ENCODE assay signal across 26 cellular contexts in the genomic region with DNA sequence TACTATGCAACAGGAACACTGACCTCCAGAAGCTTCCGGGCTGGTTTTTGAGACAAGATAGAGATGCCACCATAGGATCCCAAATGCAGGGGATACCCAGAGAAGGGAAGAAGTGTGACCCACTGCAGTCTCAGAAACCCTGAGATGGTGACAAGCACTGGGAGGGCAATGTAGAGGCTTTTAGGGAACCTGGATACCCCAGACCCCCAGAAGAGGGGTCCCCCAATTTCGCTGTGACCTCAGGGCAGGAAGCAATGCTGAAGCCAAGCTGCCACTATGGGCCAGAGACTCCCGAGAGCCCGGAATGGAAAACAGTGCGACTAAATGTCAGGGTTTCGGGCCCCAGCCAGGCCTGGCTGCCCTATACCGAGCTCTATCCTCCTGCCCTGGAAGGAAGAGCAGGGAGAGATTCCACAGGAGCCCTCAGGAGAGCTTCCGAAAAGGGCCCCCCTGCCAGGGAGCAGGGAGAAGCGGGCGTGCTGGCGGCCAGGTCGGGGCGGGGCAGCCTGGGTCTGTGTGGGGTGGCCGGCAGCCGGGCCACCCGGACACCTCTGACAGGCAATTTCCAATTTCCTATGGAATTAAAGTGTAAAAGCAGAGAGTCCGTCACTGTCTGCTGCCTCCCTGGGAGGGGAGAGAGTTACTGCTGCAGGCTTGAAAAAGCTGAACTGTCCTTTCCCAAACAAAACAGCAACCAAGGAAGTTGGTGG.
DNase-seq lines count a peak whose midpoint lies in the region; ATAC-seq and TF ChIP-seq lines count a peak whose summit lies in the region.
"Had no signal": no experiment of that assay in that cellular context is flagged by ENCODE, and none has a peak within 500 bp of the region (broad histone marks: within the 10 kb centered on the region; RNA-seq: fewer than 3 reads in every experiment).

No MANE protein-coding gene starts in this region.

- H2BK12ac ChIP-seq in mesenchymal stem cell (ENCODE audit: low read length in 2 of 2) = no peak overlapping the region

- H3K36me3 Mint-ChIP-seq in WTC11 = peaks cover 29% of the 10 kb centered on the region
- H3K36me3 Mint-ChIP-seq: CD4-positive, alpha-beta memory T cell had no signal

- H3K9ac ChIP-seq in mesenchymal stem cell (ENCODE audit: low read length) = peak overlapping the region; percentile 63
- H3K9ac ChIP-seq in skeletal muscle tissue (ENCODE audit: low read depth in 1 of 3, low read length in 3 of 3) = no peak overlapping the region
- H3K9ac ChIP-seq: BLaER1, KMS-11 had no signal

- H2AK5ac ChIP-seq in mesenchymal stem cell (ENCODE audit: low read length, severe bottlenecking) = no peak overlapping the region

- no peak overlapping the region for H3K14ac ChIP-seq in mesenchymal stem cell (ENCODE audit: low read length in 2 of 2)

- H2BK15ac ChIP-seq in mesenchymal stem cell (ENCODE audit: low read depth, poor library complexity, severe bottlenecking) = no peak overlapping the region

- TF ChIP-seq CTCF in right atrium auricular region (IDR thresholded peaks at IDR 0.05) (no peak), WTC11 (IDR thresholded peaks at IDR 0.05) (no peak)

- H3K27ac ChIP-seq in right atrium auricular region = no peak overlapping the region
- no peak overlapping the region for H3K27ac ChIP-seq in mesenchymal stem cell (ENCODE audit: low read length, poor library complexity, severe bottlenecking)
- H3K27ac ChIP-seq in skeletal muscle tissue (ENCODE audit: low read depth, low read length) = peak overlapping the region; percentile 3
- H3K27ac ChIP-seq: 22Rv1, BLaER1, KMS-11, SJCRH30 had no signal

- no peaks in the 10 kb centered on the region for H3K79me1 ChIP-seq in mesenchymal stem cell (replicated peaks; ENCODE audit: low read length, poor library complexity, severe bottlenecking)

- H3K9me3 ChIP-seq in right atrium auricular region = peaks cover 0 to 22% of the 10 kb centered on the region in 2 donors
- peaks cover 16% of the 10 kb centered on the region for H3K9me3 ChIP-seq in mesenchymal stem cell (ENCODE audit: control insufficient read depth, low read length)
- peaks cover 0 to 2% (median 0%) of the 10 kb centered on the region in 3 donors for H3K9me3 ChIP-seq in skeletal muscle tissue (ENCODE audit: control insufficient read depth in 3 of 3, low read length in 3 of 3)
- H3K9me3 ChIP-seq: HAP-1, SJCRH30 had no signal

- no peak overlapping the region for H4K8ac ChIP-seq in mesenchymal stem cell (ENCODE audit: low read length)

- 83% methylated on average over 13 of the region's 17 CpGs for WGBS in mesenchymal stem cell

- no peaks in the 10 kb centered on the region for H3K27me3 ChIP-seq in right atrium auricular region
- peaks cover 0 to 26% of the 10 kb centered on the region in 2 experiments for H3K27me3 ChIP-seq in mesenchymal stem cell (ENCODE audit: control insufficient read depth in 1 of 2, insufficient read depth in 1 of 2, low read length in 2 of 2)
- H3K27me3 ChIP-seq in skeletal muscle tissue (ENCODE audit: control insufficient read depth in 3 of 3, insufficient read depth in 3 of 3, low read length in 3 of 3) = peaks cover 0 to 4% (median 0%) of the 10 kb centered on the region in 3 donors
- H3K27me3 ChIP-seq: BLaER1, SJCRH30 had no signal

- CTCF ChIA-PET in WTC11 (lab: Charles Lee) = interaction anchor here (1.0 to 1.4 kb wide), 2 partner anchors 33 to 285 kb away, joined by 3 read pairs; no protein-coding TSS in a partner anchor

- peaks cover 25% of the 10 kb centered on the region for H3K4me1 Mint-ChIP-seq in WTC11
- H3K4me1 Mint-ChIP-seq: CD4-positive, alpha-beta memory T cell had no signal

- H3K23ac ChIP-seq in mesenchymal stem cell (ENCODE audit: low read length in 2 of 2) = no peak overlapping the region

- H3K27ac Mint-ChIP-seq in WTC11 = no peak overlapping the region
- H3K27ac Mint-ChIP-seq: CD4-positive, alpha-beta memory T cell had no signal

- H3K4ac ChIP-seq in mesenchymal stem cell (ENCODE audit: low read depth in 1 of 2, low read length in 2 of 2) = no peak overlapping the region

- no peak overlapping the region for H2BK120ac ChIP-seq in mesenchymal stem cell (ENCODE audit: low read depth, low read length)

- no peak overlapping the region for H3K4me3 ChIP-seq in right atrium auricular region
- H3K4me3 ChIP-seq in mesenchymal stem cell (ENCODE audit: insufficient read depth in 1 of 2, low read depth in 1 of 2, low read length in 2 of 2) = peak overlapping the region in 1 of 2 experiments; percentile 42
- no peak overlapping the region for H3K4me3 ChIP-seq in skeletal muscle tissue (ENCODE audit: low read length in 3 of 3)
- H3K4me3 ChIP-seq: BLaER1, GM12878, HAP-1, SJCRH30 had no signal

- no peak overlapping the region for H2BK5ac ChIP-seq in mesenchymal stem cell (ENCODE audit: low read depth, low read length, poor library complexity, severe bottlenecking)

- peak; percentile 3 for ATAC-seq in Right ventricle myocardium superior (ENCODE audit: poor library complexity)
- peak; percentile 25; the same call in 1 of the 2 replicates for ATAC-seq in WTC11
- no peak for ATAC-seq in HG03520 (IDR thresholded peaks at IDR 0.05; ENCODE audit: unreplicated experiment)
- ATAC-seq: GM12878 had no signal

- H3K9me3 Mint-ChIP-seq in WTC11 = peaks cover 36% of the 10 kb centered on the region

- H3K36me3 ChIP-seq in right atrium auricular region (no peaks in the 10 kb centered on the region), mesenchymal stem cell (ENCODE audit: control insufficient read depth in 1 of 2, insufficient read depth in 2 of 2, low read depth in 1 of 2, low read length in 2 of 2) (no peaks in the 10 kb centered on the region), skeletal muscle tissue (ENCODE audit: control insufficient read depth in 3 of 3, insufficient read depth in 3 of 3, low read length in 3 of 3) (no peaks in the 10 kb centered on the region)
- H3K36me3 ChIP-seq: BLaER1, HAP-1, SJCRH30 had no signal

- POLR2A ChIA-PET in WTC11 (lab: Charles Lee) = no interaction called here

- H3K18ac ChIP-seq in mesenchymal stem cell (ENCODE audit: low read depth in 1 of 2, low read length in 2 of 2) = no peak overlapping the region

- intact Hi-C loops in Right ventricle myocardium superior (cut with DNase I) = no loop called here

- H4K91ac ChIP-seq in mesenchymal stem cell (ENCODE audit: low read length) = no peak overlapping the region

- H3K4me1 ChIP-seq in right atrium auricular region (peaks cover 0 to 14% of the 10 kb centered on the region in 2 donors), mesenchymal stem cell (ENCODE audit: control insufficient read depth, insufficient read depth, low read depth, low read length) (peaks cover 4% of the 10 kb centered on the region), skeletal muscle tissue (ENCODE audit: control insufficient read depth in 3 of 3, insufficient read depth in 3 of 3, low read length in 3 of 3) (peaks cover under 1 to 12% (median 9%) of the 10 kb centered on the region in 3 donors)
- H3K4me1 ChIP-seq: Caco-2, HAP-1, SJCRH30 had no signal

- DNase-seq in Right ventricle myocardium superior (no peak), right atrium auricular region (ENCODE audit: low spot score) (no peak), WTC11 (ENCODE audit: low spot score) (no peak), mesenchymal stem cell (no peak), midbrain (lab: John Stamatoyannopoulos, UW) (no peak), C1 segment of cervical spinal cord (lab: John Stamatoyannopoulos, UW) (no peak)
- DNase-seq: ACHN; Caco-2; CD4-positive, alpha-beta memory T cell; DMS 273 treated with DMSO at 0.1 percent for 48 hours; DMS79 treated with DMSO at 0.1 percent for 48 hours; IMR-90; NCI-H1092 treated with DMSO at 0.1 percent for 48 hours; NCI-H1436 treated with DMSO at 0.1 percent for 48 hours; NCI-H1930; NCI-H2227 treated with DMSO at 0.1 percent for 48 hours; NCI-H510A; NCI-H748 treated with DMSO at 0.1 percent for 48 hours; SJCRH30 had no signal

- no peak overlapping the region for H3K4me2 ChIP-seq in mesenchymal stem cell (ENCODE audit: low read length, poor library complexity, severe bottlenecking)
- H3K4me2 ChIP-seq: BLaER1, KMS-11 had no signal

- no peak overlapping the region for H2AFZ ChIP-seq in mesenchymal stem cell (ENCODE audit: low read depth, low read length)

- H3K4me3 Mint-ChIP-seq in WTC11 = no peak overlapping the region
- H3K4me3 Mint-ChIP-seq: CD4-positive, alpha-beta memory T cell had no signal

- H3K27me3 Mint-ChIP-seq in WTC11 (ENCODE audit: low read depth) = no peaks in the 10 kb centered on the region; the same call in 1 of the 2 replicates

TF ChIP-seq in WTC11, 78 proteins besides CTCF, POLR2A, EP300 and RAD21:
- TF ChIP-seq TEAD1 (CRISPR knock-in tag; IDR thresholded peaks at IDR 0.05) (no peak), KAT7 (CRISPR knock-in tag; IDR thresholded peaks at IDR 0.05; ENCODE audit: borderline replicate concordance) (no peak), FOXP1 (CRISPR knock-in tag; IDR thresholded peaks at IDR 0.05; ENCODE audit: borderline replicate concordance) (no peak), ATF1 (CRISPR knock-in tag; IDR thresholded peaks at IDR 0.05) (no peak)
- TF ChIP-seq, protein P1, sequence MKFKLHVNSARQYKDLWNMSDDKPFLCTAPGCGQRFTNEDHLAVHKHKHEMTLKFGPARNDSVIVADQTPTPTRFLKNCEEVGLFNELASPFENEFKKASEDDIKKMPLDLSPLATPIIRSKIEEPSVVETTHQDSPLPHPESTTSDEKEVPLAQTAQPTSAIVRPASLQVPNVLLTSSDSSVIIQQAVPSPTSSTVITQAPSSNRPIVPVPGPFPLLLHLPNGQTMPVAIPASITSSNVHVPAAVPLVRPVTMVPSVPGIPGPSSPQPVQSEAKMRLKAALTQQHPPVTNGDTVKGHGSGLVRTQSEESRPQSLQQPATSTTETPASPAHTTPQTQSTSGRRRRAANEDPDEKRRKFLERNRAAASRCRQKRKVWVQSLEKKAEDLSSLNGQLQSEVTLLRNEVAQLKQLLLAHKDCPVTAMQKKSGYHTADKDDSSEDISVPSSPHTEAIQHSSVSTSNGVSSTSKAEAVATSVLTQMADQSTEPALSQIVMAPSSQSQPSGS (CRISPR knock-in tag; IDR thresholded peaks at IDR 0.05; ENCODE audit: borderline replicate concordance, low read depth) = no peak
- TF ChIP-seq, protein P2, sequence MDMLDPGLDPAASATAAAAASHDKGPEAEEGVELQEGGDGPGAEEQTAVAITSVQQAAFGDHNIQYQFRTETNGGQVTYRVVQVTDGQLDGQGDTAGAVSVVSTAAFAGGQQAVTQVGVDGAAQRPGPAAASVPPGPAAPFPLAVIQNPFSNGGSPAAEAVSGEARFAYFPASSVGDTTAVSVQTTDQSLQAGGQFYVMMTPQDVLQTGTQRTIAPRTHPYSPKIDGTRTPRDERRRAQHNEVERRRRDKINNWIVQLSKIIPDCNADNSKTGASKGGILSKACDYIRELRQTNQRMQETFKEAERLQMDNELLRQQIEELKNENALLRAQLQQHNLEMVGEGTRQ (CRISPR knock-in tag; IDR thresholded peaks at IDR 0.05) = no peak
